In genomic region chr2:183214680-183215079, GRCh38 we compare ENCODE assay signal across 12 cellular contexts.
DNase-seq lines count a peak whose midpoint lies in the region; ATAC-seq and TF ChIP-seq lines count a peak whose summit lies in the region.
"Had no signal": no experiment of that assay in that cellular context is flagged by ENCODE, and none has a peak within 500 bp of the region (broad histone marks: within the 10 kb centered on the region; RNA-seq: fewer than 3 reads in every experiment).

No MANE protein-coding gene starts in this region.

- CTCF ChIA-PET in HEK293T (lab: Yijun Ruan, JAX): no interaction called here
- CTCF ChIA-PET in Caco-2 (lab: Charles Lee): no interaction called here

- no peaks in the 10 kb centered on the region for H3K27me3 Mint-ChIP-seq in Caco-2 (ENCODE audit: insufficient read depth, unreplicated experiment)

- H3K4me1 Mint-ChIP-seq in Caco-2 (ENCODE audit: low read depth, unreplicated experiment): no peaks in the 10 kb centered on the region

- H3K4me3 Mint-ChIP-seq in Caco-2 (ENCODE audit: unreplicated experiment): no peak overlapping the region

- no TSS peak for BruUV-seq in Caco-2 (replicated peaks; lab: Mats Ljungman, UMichigan)

- H3K27me3 ChIP-seq in Caco-2 (replicated peaks; ENCODE audit: control insufficient read depth, insufficient read depth, low read length): no peaks in the 10 kb centered on the region

- POLR2A ChIA-PET in HEK293T (lab: Yijun Ruan, JAX): no interaction called here
- POLR2A ChIA-PET in Caco-2 (lab: Charles Lee): no interaction called here

- H3K36me3 ChIP-seq in Caco-2 (ENCODE audit: control insufficient read depth, insufficient read depth, low read length): no peaks in the 10 kb centered on the region

- 0 out of 2 replicates have a peak, but pooled peaks cover 5% of the 10 kb centered on the region for H3K9me3 ChIP-seq in Caco-2

- H3K4me3 ChIP-seq in Caco-2 (ENCODE audit: low read depth, low read length): no peak overlapping the region

- ATAC-seq in GM18511 (IDR thresholded peaks at IDR 0.05; ENCODE audit: unreplicated experiment) (peak; percentile 90), GM19455 (IDR thresholded peaks at IDR 0.05; ENCODE audit: unreplicated experiment) (peak; percentile 72), HG02852 (IDR thresholded peaks at IDR 0.05; ENCODE audit: unreplicated experiment) (peak; percentile 87), HG03457 (IDR thresholded peaks at IDR 0.05; ENCODE audit: unreplicated experiment) (peak; percentile 87)
- ATAC-seq: activated CD4-positive, CD25-positive, alpha-beta regulatory T cell treated with anti-CD3 and anti-CD28 coated beads, Interleukin-2, amount 50 U/mL, for 24 hours; SK-N-SH treated with all-trans-retinoic acid at 6 μM for 48 hours had no signal

- DNase-seq in NCI-H1694 (lab: John Stamatoyannopoulos, UW): no peak
- DNase-seq in cardiac septum (ENCODE audit: low spot score): no peak
- DNase-seq in HEK293T (ENCODE audit: extremely low spot score): no peak
- no peak for DNase-seq in Caco-2
- DNase-seq: mesenchymal stem cell had no signal

- H3K4me1 ChIP-seq in Caco-2: no peaks in the 10 kb centered on the region
- H3K4me1 ChIP-seq: parathyroid adenoma had no signal

- no peak for TF ChIP-seq CTCF in Caco-2 (IDR thresholded peaks at IDR 0.05; ENCODE audit: insufficient read depth in 1 of 2, low read depth in 1 of 2, low read length in 1 of 2, severe bottlenecking in 1 of 2, unreplicated experiment in 1 of 2)

- intact Hi-C loops in cardiac septum (cut with DNase I) (no loop called here), Caco-2 (cut with micrococcal nuclease; ENCODE audit: unreplicated experiment) (no loop called here)

- H3K36me3 Mint-ChIP-seq in Caco-2 (ENCODE audit: insufficient read depth, unreplicated experiment): peaks cover 7% of the 10 kb centered on the region

- H3K27ac Mint-ChIP-seq in Caco-2 (ENCODE audit: unreplicated experiment): no peak overlapping the region

- H3K9me3 Mint-ChIP-seq in Caco-2 (ENCODE audit: unreplicated experiment): peaks cover 9% of the 10 kb centered on the region

TF ChIP-seq in HEK293T, 16 proteins besides CTCF, POLR2A, EP300 and RAD21:
- TF ChIP-seq ARNT (IDR thresholded peaks at IDR 0.05) (no peak), HDGF (IDR thresholded peaks at IDR 0.05; ENCODE audit: borderline replicate concordance) (no peak), BHLHE40 (IDR thresholded peaks at IDR 0.05; ENCODE audit: borderline replicate concordance) (no peak), PKNOX1 (IDR thresholded peaks at IDR 0.05) (no peak)
